ENCODE assay signal across 8 cellular contexts in the genomic region with DNA sequence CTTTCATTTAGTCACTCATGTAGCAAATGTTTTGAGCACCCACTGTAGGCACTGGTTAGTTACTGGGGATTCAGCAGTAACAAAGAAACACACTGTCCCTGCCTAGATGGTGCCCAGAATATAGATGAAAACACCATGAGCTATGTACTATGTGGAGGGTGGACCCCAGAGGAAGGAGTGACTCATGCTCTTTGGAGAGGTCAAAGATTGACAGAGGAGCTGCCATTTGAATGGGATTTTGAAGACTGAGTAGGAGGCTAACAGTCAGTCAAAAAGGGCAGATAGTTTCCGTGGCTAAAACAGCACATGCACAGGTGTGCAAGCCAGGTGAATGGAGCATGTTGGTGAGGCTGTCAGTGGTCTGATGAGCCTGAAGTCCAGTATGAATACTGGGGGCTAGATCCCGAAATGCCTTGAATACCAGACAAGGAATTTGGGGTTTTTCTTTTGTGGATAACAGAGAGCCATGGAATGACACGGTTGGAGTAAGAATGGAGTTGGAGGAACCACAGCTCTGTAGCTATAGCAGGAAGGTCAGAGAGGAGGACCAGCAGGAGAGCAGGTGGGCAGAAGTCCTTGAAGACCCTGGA. TPM values are rescaled to one million over a fixed set of nuclear protein-coding genes. Genes with fewer than 3 reads are reported as not detected.
DNase-seq lines count a peak whose midpoint lies in the region; ATAC-seq and TF ChIP-seq lines count a peak whose summit lies in the region.

No MANE protein-coding gene starts in this region.

- H3K36me3 ChIP-seq in naive thymus-derived CD4-positive, alpha-beta T cell (ENCODE audit: control insufficient read depth in 2 of 3, insufficient read depth in 3 of 3, low read length in 3 of 3), result peaks cover 0 to 3% (median 0%) of the 10 kb centered on the region in 3 experiments

- peak overlapping the region; percentile 10 for H3K4me3 ChIP-seq in naive thymus-derived CD4-positive, alpha-beta T cell (ENCODE audit: low read length)

- CTCF ChIA-PET in naive thymus-derived CD4-positive, alpha-beta T cell (lab: Charles Lee), result interaction anchor here (0.6 to 1.9 kb wide), 3 partner anchors 21 to 229 kb away, joined by 3 to 9 read pairs (median 5); no protein-coding TSS in a partner anchor
- CTCF ChIA-PET in MCF 10A (lab: Yijun Ruan, JAX), result interaction anchor here (0.6 to 1.8 kb wide), 3 partner anchors 22 to 49 kb away, joined by 3 to 10 read pairs (median 4); no protein-coding TSS in a partner anchor

- BruUV-seq in MCF 10A (replicated peaks; lab: Mats Ljungman, UMichigan), result no TSS peak

- ATAC-seq in HG03280 (IDR thresholded peaks at IDR 0.05; ENCODE audit: unreplicated experiment) (peak; percentile 39), GM21526 (IDR thresholded peaks at IDR 0.05; ENCODE audit: low FRiP score, unreplicated experiment) (no peak)
- ATAC-seq in naive thymus-derived CD4-positive, alpha-beta T cell, result peak; percentile 38

- H3K4me3 Mint-ChIP-seq in naive thymus-derived CD4-positive, alpha-beta T cell, result peak overlapping the region; percentile 17 to 99 (median 91)
- H3K4me3 Mint-ChIP-seq in MCF 10A (ENCODE audit: unreplicated experiment), result no peak overlapping the region

- no peaks in the 10 kb centered on the region for H3K27me3 ChIP-seq in naive thymus-derived CD4-positive, alpha-beta T cell (ENCODE audit: control insufficient read depth in 2 of 2, insufficient read depth in 2 of 2, low read length in 2 of 2)

- DNase-seq in activated CD4-positive, alpha-beta T cell treated with anti-CD3 and anti-CD28 coated beads for 4 hours, result peak; percentile 59 to 62
- DNase-seq in activated CD4-positive, alpha-beta T cell treated with anti-CD3 and anti-CD28 coated beads, Interleukin-2, amount 50 U/mL, for 1 hour, result no peak
- DNase-seq in activated T-cell treated with anti-CD3 and anti-CD28 coated beads for 4 hours (peak; percentile 52), D341Med (ENCODE audit: low spot score) (no peak), MCF 10A (ENCODE audit: unreplicated experiment) (no peak)
- peak in 3 of 9 donors; percentile 21 to 57 (median 56) for DNase-seq in naive thymus-derived CD4-positive, alpha-beta T cell

- no peak for TF ChIP-seq CTCF in MCF 10A (IDR thresholded peaks at IDR 0.05; ENCODE audit: unreplicated experiment)

- no peaks in the 10 kb centered on the region for H3K27me3 Mint-ChIP-seq in naive thymus-derived CD4-positive, alpha-beta T cell
- H3K27me3 Mint-ChIP-seq in MCF 10A (ENCODE audit: insufficient read depth, unreplicated experiment), result peaks cover 13% of the 10 kb centered on the region

- no peaks in the 10 kb centered on the region for H3K9me3 ChIP-seq in naive thymus-derived CD4-positive, alpha-beta T cell (ENCODE audit: control insufficient read depth in 2 of 3, low read length in 3 of 3)

- H3K27ac Mint-ChIP-seq in naive thymus-derived CD4-positive, alpha-beta T cell, result peak overlapping the region; percentile 67 to 99 (median 97)
- H3K27ac Mint-ChIP-seq in MCF 10A (ENCODE audit: low read depth, unreplicated experiment), result no peak overlapping the region

- peaks cover 58 to 59% of the 10 kb centered on the region in 2 donors for H3K4me1 ChIP-seq in naive thymus-derived CD4-positive, alpha-beta T cell (ENCODE audit: control insufficient read depth in 2 of 2, insufficient read depth in 2 of 2, low read length in 2 of 2)

- peaks cover 0 to 17% (median 6%) of the 10 kb centered on the region in 11 donors for H3K9me3 Mint-ChIP-seq in naive thymus-derived CD4-positive, alpha-beta T cell
- H3K9me3 Mint-ChIP-seq in MCF 10A (ENCODE audit: unreplicated experiment), result peaks cover 8% of the 10 kb centered on the region

- POLR2A ChIA-PET in naive thymus-derived CD4-positive, alpha-beta T cell (lab: Charles Lee), result interaction anchor here (0.6 to 8.6 kb wide), 10 partner anchors 13 to 238 kb away, joined by 3 to 63 read pairs (median 6); partner anchors contain the start of gene KDM8
- POLR2A ChIA-PET in MCF 10A (lab: Yijun Ruan, JAX), result no interaction called here

- H3K4me1 Mint-ChIP-seq in naive thymus-derived CD4-positive, alpha-beta T cell, result peaks cover 63 to 97% (median 91%) of the 10 kb centered on the region in 7 donors
- H3K4me1 Mint-ChIP-seq in MCF 10A (ENCODE audit: insufficient read depth, unreplicated experiment), result peaks cover 12% of the 10 kb centered on the region

- H3K36me3 Mint-ChIP-seq in naive thymus-derived CD4-positive, alpha-beta T cell, result peaks cover 17 to 56% (median 33%) of the 10 kb centered on the region in 5 donors
- H3K36me3 Mint-ChIP-seq in MCF 10A (ENCODE audit: insufficient read depth, unreplicated experiment), result peaks cover 5% of the 10 kb centered on the region

- intact Hi-C loops in naive thymus-derived CD4-positive, alpha-beta T cell (cut with micrococcal nuclease), result no loop called here
- intact Hi-C loops in MCF 10A (cut with micrococcal nuclease), result no loop called here

- peak overlapping the region; percentile 91 for H3K27ac ChIP-seq in naive thymus-derived CD4-positive, alpha-beta T cell (ENCODE audit: low read depth, low read length)

RNA-seq across cellular contexts. Expression of gene IL21R, which starts 6.1 kb away (rescaled TPM):
- total RNA-seq in naive thymus-derived CD4-positive, alpha-beta T cell, result 10 to 100 TPM; 24.6 to 40.9 (median 31.4) TPM
- 10 to 100 TPM; 37.1 to 52.1 TPM for polyA plus RNA-seq in naive thymus-derived CD4-positive, alpha-beta T cell
- total RNA-seq in MCF 10A (2022), result 0.15 and 0.21 TPM in 2 replicates

Comparison
In these comparisons a context has a peak if more than half of its experiments do, and no peak if none do; other contexts are left out.
1. DNase-seq: peak in activated CD4-positive, alpha-beta T cell treated with anti-CD3 and anti-CD28 coated beads for 4 hours (2 of 2) and activated T-cell treated with anti-CD3 and anti-CD28 coated beads for 4 hours (single experiment); none in activated CD4-positive, alpha-beta T cell treated with anti-CD3 and anti-CD28 coated beads, Interleukin-2, amount 50 U/mL, for 1 hour (single experiment), D341Med (single experiment) and MCF 10A (single experiment).
2. RNA of gene IL21R, which starts 6.1 kb away (total RNA-seq): 24.6 to 40.9 TPM in naive thymus-derived CD4-positive, alpha-beta T cell; 0.15 to 0.21 TPM in MCF 10A; every median in the first group is over 10 times any median in the second.